ENCODE assay signal across 8 cellular contexts in the genomic region with DNA sequence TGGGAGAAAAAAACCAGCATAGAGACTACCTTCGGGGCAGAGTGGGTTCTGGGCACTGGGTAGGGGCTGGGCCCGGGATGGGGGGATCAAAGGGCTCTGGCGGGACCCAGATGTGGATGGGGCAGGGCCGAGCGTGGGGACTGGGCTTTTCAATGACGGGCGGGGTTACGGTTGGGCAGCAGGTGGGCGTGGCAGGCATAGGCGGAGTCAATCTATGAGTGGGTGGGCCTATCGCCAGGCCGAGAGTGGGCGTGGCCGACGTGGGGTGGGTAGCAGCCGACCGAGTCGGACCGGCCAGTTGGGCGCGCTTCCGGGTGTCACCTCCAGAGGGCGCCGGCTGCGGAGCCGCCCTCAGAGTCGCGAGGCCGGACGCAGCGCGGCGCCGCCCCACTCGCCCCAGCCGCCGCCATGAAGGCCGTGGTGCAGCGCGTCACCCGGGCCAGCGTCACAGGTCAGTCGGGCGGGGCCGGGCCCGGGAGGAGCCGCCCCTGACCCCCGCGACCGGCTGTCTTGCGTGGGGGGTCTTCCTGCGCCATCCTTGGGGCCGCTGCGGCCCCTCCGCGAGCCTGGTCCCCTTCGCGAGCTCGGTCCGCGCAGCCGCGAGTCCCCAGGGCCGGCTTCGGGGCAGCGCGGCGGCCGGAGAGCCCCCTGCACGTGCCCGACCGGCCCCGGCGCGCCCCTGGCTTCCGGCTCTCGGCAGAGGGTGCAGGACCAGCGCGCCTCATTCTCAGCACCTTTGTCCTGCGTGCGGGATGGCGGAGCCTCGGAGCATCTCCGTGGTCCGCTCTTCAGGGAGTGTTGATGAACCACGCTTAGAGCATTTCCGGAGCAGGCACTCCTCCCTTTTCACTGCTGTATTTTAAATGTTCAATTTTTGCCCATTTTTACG. TPM values are rescaled to one million over a fixed set of nuclear protein-coding genes. Genes with fewer than 3 reads are reported as not detected.
DNase-seq lines count a peak whose midpoint lies in the region; TF ChIP-seq lines count a peak whose summit lies in the region.

DTD1 (plus strand) TSS at position 390 of the 889 bp plus-strand sequence; CDS start at position 409, 19 bp downstream.

- TF ChIP-seq CTCF in Loucy (conservative IDR thresholded peaks at IDR 0.05; ENCODE audit: low read length) (peak; percentile 28; the same call in 1 of the 2 replicates), fibroblast of villous mesenchyme (IDR thresholded peaks at IDR 0.05; ENCODE audit: insufficient read depth, low read depth, low read length) (peak; percentile 67), neural progenitor cell (IDR thresholded peaks at IDR 0.05) (peak; percentile 78)

- H3K9me2 ChIP-seq in Loucy (replicated peaks; ENCODE audit: low read depth, low read length), result no peaks in the 10 kb centered on the region

- H3K4me3 ChIP-seq in H7 (ENCODE audit: insufficient read depth, low read depth, low read length), result peak within 1 kb of the TSS; percentile 73
- no peak within 1 kb of the TSS for H3K4me3 ChIP-seq in Loucy (ENCODE audit: low read length, poor library complexity, severe bottlenecking)
- H3K4me3 ChIP-seq in fibroblast of villous mesenchyme (ENCODE audit: low read depth, low read length), result peak within 1 kb of the TSS; percentile 68
- H3K4me3 ChIP-seq in neural progenitor cell, result peak within 1 kb of the TSS; percentile 74
- H3K4me3 ChIP-seq in stomach smooth muscle (ENCODE audit: low read length in 2 of 2), result peak within 1 kb of the TSS; percentile 87 to 89

- H3F3A ChIP-seq in Loucy (ENCODE audit: low read depth), result no peaks in the 10 kb centered on the region
- peaks cover 16% of the 10 kb centered on the region for H3F3A ChIP-seq in neural progenitor cell (ENCODE audit: low read depth)

- H3K4me3 Mint-ChIP-seq in neural progenitor cell, result peak within 1 kb of the TSS; percentile 93

- H2AFZ ChIP-seq in Loucy (ENCODE audit: low read length) (no peak within 1 kb of the TSS), neural progenitor cell (replicated peaks) (peak within 1 kb of the TSS; percentile 89)

- H3K27ac Mint-ChIP-seq in neural progenitor cell, result peak within 1 kb of the TSS; percentile 81

- H3K4me2 ChIP-seq in Loucy (ENCODE audit: low read depth, low read length, poor library complexity, severe bottlenecking) (no peak within 1 kb of the TSS), neural progenitor cell (peak within 1 kb of the TSS; percentile 81)

- no peaks in the 10 kb centered on the region for H3K79me2 ChIP-seq in Loucy (ENCODE audit: insufficient read depth, low read length)
- peaks cover 41% of the 10 kb centered on the region for H3K79me2 ChIP-seq in neural progenitor cell (ENCODE audit: low read depth)

- H3K27ac ChIP-seq in neural progenitor cell (no peak within 1 kb of the TSS), stomach smooth muscle (ENCODE audit: low read length) (peak within 1 kb of the TSS; percentile 24)

- no peaks in the 10 kb centered on the region for H3K9me3 Mint-ChIP-seq in neural progenitor cell

- no peaks in the 10 kb centered on the region for H3K27me3 ChIP-seq in H7 (ENCODE audit: control insufficient read depth, insufficient read depth, low read length)
- H3K27me3 ChIP-seq in Loucy (ENCODE audit: insufficient read depth, low read length, poor library complexity, severe bottlenecking), result no peaks in the 10 kb centered on the region
- no peaks in the 10 kb centered on the region for H3K27me3 ChIP-seq in neural progenitor cell
- H3K27me3 ChIP-seq in stomach smooth muscle (ENCODE audit: control insufficient read depth in 1 of 2, insufficient read depth in 2 of 2, low read length in 2 of 2), result no peaks in the 10 kb centered on the region

- H3K27me3 Mint-ChIP-seq in neural progenitor cell (ENCODE audit: insufficient read depth, low read depth), result no peaks in the 10 kb centered on the region

- H4K20me1 ChIP-seq in Loucy (ENCODE audit: insufficient read depth, low read length, poor library complexity, severe bottlenecking) (no peaks in the 10 kb centered on the region), neural progenitor cell (ENCODE audit: low read depth) (no peaks in the 10 kb centered on the region)

- peaks cover 21% of the 10 kb centered on the region for H3K4me1 Mint-ChIP-seq in neural progenitor cell

- peak; percentile 85 for DNase-seq in GDM1 (lab: John Stamatoyannopoulos, UW)
- peak; percentile 95 for DNase-seq in H7
- DNase-seq in SHP77 (lab: John Stamatoyannopoulos, UW), result peak; percentile 84 to 90
- peak; percentile 68 for DNase-seq in activated gamma-delta T cell (lab: John Stamatoyannopoulos, UW)
- DNase-seq in fibroblast of villous mesenchyme (ENCODE audit: low read depth), result peak; percentile 83
- DNase-seq in neural progenitor cell (ENCODE audit: low spot score), result peak; percentile 92

- no peaks in the 10 kb centered on the region for H3K36me3 ChIP-seq in H7 (replicated peaks; ENCODE audit: control insufficient read depth, insufficient read depth, low read length)
- H3K36me3 ChIP-seq in Loucy (ENCODE audit: insufficient read depth, low read length), result no peaks in the 10 kb centered on the region
- H3K36me3 ChIP-seq in neural progenitor cell, result no peaks in the 10 kb centered on the region
- H3K36me3 ChIP-seq in stomach smooth muscle (ENCODE audit: control insufficient read depth in 2 of 2, insufficient read depth in 2 of 2, low read length in 2 of 2), result no peaks in the 10 kb centered on the region

- H3K4me1 ChIP-seq in Loucy (ENCODE audit: insufficient read depth, low read length, poor library complexity, severe bottlenecking) (no peaks in the 10 kb centered on the region), neural progenitor cell (peaks cover 13% of the 10 kb centered on the region), stomach smooth muscle (ENCODE audit: control insufficient read depth, insufficient read depth, low read length) (peaks cover 6% of the 10 kb centered on the region)

- no peak within 1 kb of the TSS for H3K9ac ChIP-seq in Loucy (ENCODE audit: low read depth, low read length, poor library complexity, severe bottlenecking)
- H3K9ac ChIP-seq in neural progenitor cell, result peak within 1 kb of the TSS; percentile 44
- H3K9ac ChIP-seq in stomach smooth muscle (ENCODE audit: low read length in 2 of 2), result peak within 1 kb of the TSS; percentile 76 to 80

- H3K36me3 Mint-ChIP-seq in neural progenitor cell, result no peaks in the 10 kb centered on the region

- H3K9me3 ChIP-seq in Loucy (ENCODE audit: insufficient read depth, low read depth, low read length) (no peaks in the 10 kb centered on the region), neural progenitor cell (ENCODE audit: low read depth) (no peaks in the 10 kb centered on the region), stomach smooth muscle (ENCODE audit: control insufficient read depth in 2 of 2, low read length in 2 of 2) (no peaks in the 10 kb centered on the region)

RNA-seq across cellular contexts. Expression of gene DTD1, which starts in this region (rescaled TPM):
- total RNA-seq in H7 (2014; rRNA removed; shearing (Covaris generic)), result 54.2 and 54.8 TPM in 2 replicates
- total RNA-seq in fibroblast of villous mesenchyme (47.1 and 70.5 TPM in 2 replicates), neural progenitor cell (ENCODE audit: low replicate concordance) (89.0 and 92.6 TPM in 2 replicates)

Comparison
In these comparisons a context has a peak if more than half of its experiments do, and no peak if none do; other contexts are left out.
1. CTCF ChIP-seq: peak in every context shown above with its lines; median percentile 78 in neural progenitor cell; 67 in fibroblast of villous mesenchyme; 28 in Loucy.